In the genomic region with DNA sequence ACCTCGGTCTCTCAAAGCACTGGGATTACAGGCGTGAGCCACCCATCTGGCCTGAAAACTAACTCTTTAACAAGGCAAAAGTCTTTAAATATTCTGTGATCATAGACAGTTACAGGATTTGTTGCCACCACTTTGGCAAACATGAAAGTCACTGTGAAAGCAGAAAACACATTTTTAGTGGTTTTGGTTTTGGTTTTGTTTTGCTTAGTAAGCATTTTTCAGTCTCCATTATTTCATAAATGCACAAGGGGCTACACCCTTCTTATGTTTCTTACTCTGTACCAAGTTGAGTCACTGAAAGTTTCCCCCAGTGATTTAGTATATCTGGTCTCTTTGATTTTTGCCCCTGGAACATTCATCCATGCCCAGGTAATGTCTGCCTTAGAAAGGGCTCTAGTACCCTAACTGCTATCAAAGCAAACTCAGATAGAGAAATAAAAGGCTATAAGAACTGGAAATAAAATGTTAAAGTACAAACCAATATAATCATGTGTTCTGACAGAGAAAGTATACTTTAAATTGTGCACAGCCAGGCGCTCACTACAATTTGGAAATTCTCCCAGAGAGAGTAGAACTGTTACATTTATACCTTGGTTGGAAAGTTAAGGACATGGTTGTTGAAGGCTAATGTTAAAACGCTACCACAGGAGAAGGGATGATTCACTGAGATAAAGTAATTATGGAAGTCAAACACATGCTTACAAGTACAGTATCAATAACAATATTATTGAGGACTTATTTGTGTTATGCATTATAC, we compare ENCODE assay signal across 24 cellular contexts.
DNase-seq lines count a peak whose midpoint lies in the region; ATAC-seq and TF ChIP-seq lines count a peak whose summit lies in the region.
"Had no signal": no experiment of that assay in that cellular context is flagged by ENCODE, and none has a peak within 500 bp of the region (broad histone marks: within the 10 kb centered on the region; RNA-seq: fewer than 3 reads in every experiment).

No MANE protein-coding gene starts in this region.

- no peak for DNase-seq in activated CD4-positive, alpha-beta T cell treated with anti-CD3 and anti-CD28 coated beads, Interleukin-2, amount 10 ng/mL, durations not matched to agents 7 days and 5 days
- no peak for DNase-seq in activated CD4-positive, alpha-beta T cell treated with anti-CD3 and anti-CD28 coated beads for 4 hours
- DNase-seq in T-helper 17 cell (no peak), glomerular visceral epithelial cell (ENCODE audit: extremely low spot score) (peak; percentile 2), renal cortical epithelial cell (ENCODE audit: low read depth) (peak; percentile 38), NCI-H69 (lab: John Stamatoyannopoulos, UW) (no peak), thyroid gland (no peak)
- DNase-seq in stimulated activated naive B cell treated with anti-CD40 and anti-IgM and Interleukin-4, amounts not matched to agents 10 μg/mL and 1 μg/mL and 100 μg/mL, for 72 hours: no peak
- DNase-seq: 8988T; activated CD8-positive, alpha-beta memory T cell treated with anti-CD3 and anti-CD28 coated beads, Interleukin-2, amount 50 U/mL, for 4 hours; activated effector memory CD4-positive, alpha-beta T cell treated with anti-CD3 and anti-CD28 coated beads, Interleukin-2, amount 50 U/mL, for 16 hours; activated naive CD8-positive, alpha-beta T cell treated with anti-CD3 and anti-CD28 coated beads, Interleukin-2, amount 50 U/mL, for 24 hours; DMS79; kidney glomerular epithelial cell; NCI-H1417; NCI-H510A treated with DMSO at 0.1 percent for 48 hours; spleen; stimulated activated CD4-positive, alpha-beta T cell treated with anti-CD3 and anti-CD28 coated beads, Interleukin-4, amount 100 ng/mL, for 4 hours; SW 1271 had no signal

- no peak overlapping the region for H3K4me3 Mint-ChIP-seq in activated CD4-positive, alpha-beta T cell treated with anti-CD3 and anti-CD28 coated beads, Interleukin-2, amount 10 ng/mL, durations not matched to agents 7 days and 5 days
- H3K4me3 Mint-ChIP-seq in T-helper 17 cell: no peak overlapping the region
- no peak overlapping the region for H3K4me3 Mint-ChIP-seq in stimulated activated naive B cell treated with anti-CD40 and anti-IgM and Interleukin-4, amounts not matched to agents 10 μg/mL and 1 μg/mL and 100 μg/mL, for 72 hours
- H3K4me3 Mint-ChIP-seq: activated naive CD8-positive, alpha-beta T cell treated with anti-CD3 and anti-CD28 coated beads, Interleukin-2, amount 50 U/mL, for 24 hours; B cell; natural killer cell treated with Interleukin-12 subunit alpha and Interleukin-12 subunit beta and Interleukin-15 and Interleukin-18, amount 100 ng/mL, for 72 hours had no signal

- peak overlapping the region; percentile 60 for H3K27ac Mint-ChIP-seq in activated CD4-positive, alpha-beta T cell treated with anti-CD3 and anti-CD28 coated beads, Interleukin-2, amount 10 ng/mL, durations not matched to agents 7 days and 5 days
- peak overlapping the region; percentile 14 for H3K27ac Mint-ChIP-seq in T-helper 17 cell
- H3K27ac Mint-ChIP-seq in stimulated activated naive B cell treated with anti-CD40 and anti-IgM and Interleukin-4, amounts not matched to agents 10 μg/mL and 1 μg/mL and 100 μg/mL, for 72 hours: no peak overlapping the region
- H3K27ac Mint-ChIP-seq: activated naive CD8-positive, alpha-beta T cell treated with anti-CD3 and anti-CD28 coated beads, Interleukin-2, amount 50 U/mL, for 24 hours; B cell; natural killer cell treated with Interleukin-12 subunit alpha and Interleukin-12 subunit beta and Interleukin-15 and Interleukin-18, amount 100 ng/mL, for 72 hours had no signal

- no peaks in the 10 kb centered on the region for H3K27me3 ChIP-seq in thyroid gland
- H3K27me3 ChIP-seq: spleen, vagina had no signal

- no peak for TF ChIP-seq POLR2A in thyroid gland (IDR thresholded peaks at IDR 0.05)

- 93 to 96% methylated on average over 4 of the region's 4 CpGs for WGBS in thyroid gland, 2 donors

- H3K36me3 Mint-ChIP-seq in activated CD4-positive, alpha-beta T cell treated with anti-CD3 and anti-CD28 coated beads, Interleukin-2, amount 10 ng/mL, durations not matched to agents 7 days and 5 days (ENCODE audit: low read depth): no peaks in the 10 kb centered on the region
- H3K36me3 Mint-ChIP-seq in T-helper 17 cell (ENCODE audit: low read depth): no peaks in the 10 kb centered on the region
- H3K36me3 Mint-ChIP-seq in stimulated activated naive B cell treated with anti-CD40 and anti-IgM and Interleukin-4, amounts not matched to agents 10 μg/mL and 1 μg/mL and 100 μg/mL, for 72 hours: no peaks in the 10 kb centered on the region
- H3K36me3 Mint-ChIP-seq: natural killer cell treated with Interleukin-12 subunit alpha and Interleukin-12 subunit beta and Interleukin-15 and Interleukin-18, amount 100 ng/mL, for 72 hours had no signal

- H3K27ac ChIP-seq in thyroid gland: no peak overlapping the region
- H3K27ac ChIP-seq: spleen, vagina had no signal

- intact Hi-C loops in thyroid gland (cut with DNase I): no loop called here

- POLR2A ChIA-PET in activated CD4-positive, alpha-beta T cell treated with anti-CD3 and anti-CD28 coated beads, Interleukin-2, amount 10 ng/mL, durations not matched to agents 7 days and 5 days (lab: Charles Lee): no interaction called here

- H3K4me1 ChIP-seq in thyroid gland: no peaks in the 10 kb centered on the region
- H3K4me1 ChIP-seq: spleen, vagina had no signal

- no peaks in the 10 kb centered on the region for H3K9me3 ChIP-seq in T-helper 17 cell (ENCODE audit: control insufficient read depth, low read length, poor library complexity, severe bottlenecking)
- no peaks in the 10 kb centered on the region for H3K9me3 ChIP-seq in thyroid gland
- H3K9me3 ChIP-seq: vagina had no signal

- H3K9me3 Mint-ChIP-seq in activated CD4-positive, alpha-beta T cell treated with anti-CD3 and anti-CD28 coated beads, Interleukin-2, amount 10 ng/mL, durations not matched to agents 7 days and 5 days: peaks cover 8% of the 10 kb centered on the region
- H3K9me3 Mint-ChIP-seq in stimulated activated naive B cell treated with anti-CD40 and anti-IgM and Interleukin-4, amounts not matched to agents 10 μg/mL and 1 μg/mL and 100 μg/mL, for 72 hours: no peaks in the 10 kb centered on the region

- H3K4me3 ChIP-seq in thyroid gland (replicated peaks in 1 of 3): no peak overlapping the region
- H3K4me3 ChIP-seq: spleen, vagina had no signal

- CTCF ChIA-PET in activated CD4-positive, alpha-beta T cell treated with anti-CD3 and anti-CD28 coated beads, Interleukin-2, amount 10 ng/mL, durations not matched to agents 7 days and 5 days (lab: Charles Lee): no interaction called here

- ATAC-seq in T-helper 17 cell: no peak
- no peak for ATAC-seq in stimulated activated naive B cell treated with anti-CD40 and anti-IgM and Interleukin-4, amounts not matched to agents 10 μg/mL and 1 μg/mL and 100 μg/mL, for 72 hours (replicated peaks)
- ATAC-seq: activated naive CD8-positive, alpha-beta T cell treated with anti-CD3 and anti-CD28 coated beads, Interleukin-2, amount 50 U/mL, for 24 hours; HCT116; natural killer cell treated with Interleukin-12 subunit alpha and Interleukin-12 subunit beta and Interleukin-15 and Interleukin-18, amount 100 ng/mL, for 72 hours; Right ventricle myocardium inferior had no signal

- no peaks in the 10 kb centered on the region for H3K27me3 Mint-ChIP-seq in activated CD4-positive, alpha-beta T cell treated with anti-CD3 and anti-CD28 coated beads, Interleukin-2, amount 10 ng/mL, durations not matched to agents 7 days and 5 days
- no peaks in the 10 kb centered on the region for H3K27me3 Mint-ChIP-seq in T-helper 17 cell
- no peaks in the 10 kb centered on the region for H3K27me3 Mint-ChIP-seq in stimulated activated naive B cell treated with anti-CD40 and anti-IgM and Interleukin-4, amounts not matched to agents 10 μg/mL and 1 μg/mL and 100 μg/mL, for 72 hours
- H3K27me3 Mint-ChIP-seq: activated naive CD8-positive, alpha-beta T cell treated with anti-CD3 and anti-CD28 coated beads, Interleukin-2, amount 50 U/mL, for 24 hours; B cell; natural killer cell treated with Interleukin-12 subunit alpha and Interleukin-12 subunit beta and Interleukin-15 and Interleukin-18, amount 100 ng/mL, for 72 hours had no signal

- no peaks in the 10 kb centered on the region for H3K36me3 ChIP-seq in thyroid gland
- H3K36me3 ChIP-seq: spleen, vagina had no signal

- peaks cover 10% of the 10 kb centered on the region for H3K4me1 Mint-ChIP-seq in activated CD4-positive, alpha-beta T cell treated with anti-CD3 and anti-CD28 coated beads, Interleukin-2, amount 10 ng/mL, durations not matched to agents 7 days and 5 days
- peaks cover 3% of the 10 kb centered on the region for H3K4me1 Mint-ChIP-seq in T-helper 17 cell
- no peaks in the 10 kb centered on the region for H3K4me1 Mint-ChIP-seq in stimulated activated naive B cell treated with anti-CD40 and anti-IgM and Interleukin-4, amounts not matched to agents 10 μg/mL and 1 μg/mL and 100 μg/mL, for 72 hours
- H3K4me1 Mint-ChIP-seq: activated naive CD8-positive, alpha-beta T cell treated with anti-CD3 and anti-CD28 coated beads, Interleukin-2, amount 50 U/mL, for 24 hours; B cell had no signal

- no peak for TF ChIP-seq CTCF in thyroid gland (IDR thresholded peaks at IDR 0.05)

Comparison
In these comparisons a context has a peak if more than half of its experiments do, and no peak if none do; other contexts are left out.
1. DNase-seq: peak in glomerular visceral epithelial cell (single experiment) and renal cortical epithelial cell (single experiment); none in activated CD4-positive, alpha-beta T cell treated with anti-CD3 and anti-CD28 coated beads, Interleukin-2, amount 10 ng/mL, durations not matched to agents 7 days and 5 days (single experiment), activated CD4-positive, alpha-beta T cell treated with anti-CD3 and anti-CD28 coated beads for 4 hours (0 of 2), T-helper 17 cell (0 of 3), NCI-H69 (single experiment), stimulated activated naive B cell treated with anti-CD40 and anti-IgM and Interleukin-4, amounts not matched to agents 10 μg/mL and 1 μg/mL and 100 μg/mL, for 72 hours (single experiment) and thyroid gland (0 of 2).